ENCODE assay signal across 8 cellular contexts in genomic region chr7:2354173-2355078, GRCh38. TPM values are rescaled to one million over a fixed set of nuclear protein-coding genes. Genes with fewer than 3 reads are reported as not detected.
A peak's percentile ranks its signal among the peaks of the same experiment; 100 is the strongest.
DNase-seq lines count a peak whose midpoint lies in the region; ATAC-seq and TF ChIP-seq lines count a peak whose summit lies in the region.

Gene EIF3B (plus strand): TSS chr7:2354827. CDS start chr7:2354922, 95 bp downstream.

- POLR2A ChIA-PET in AG04450 (lab: Yijun Ruan, JAX): interaction anchor here (0.6 to 1.4 kb wide), 5 partner anchors 11 to 769 kb away, joined by 3 to 5 read pairs (median 4); no protein-coding TSS in a partner anchor

- DNase-seq in AG04450 (ENCODE audit: low read depth, low spot score): peak; percentile 91
- DNase-seq in NCI-H2196 treated with DMSO at 0.1 percent for 48 hours (lab: John Stamatoyannopoulos, UW; ENCODE audit: unreplicated experiment): peak; percentile 83
- peak; percentile 98 to 99 for DNase-seq in T47D (ENCODE audit: low read depth in 1 of 2, low spot score in 1 of 2)

- TF ChIP-seq CTCF in AG04450 (IDR thresholded peaks at IDR 0.05; ENCODE audit: low read depth, low read length) (no peak), VCaP (conservative IDR thresholded peaks at IDR 0.05) (no peak)

- H3K27me3 ChIP-seq in AG04450 (ENCODE audit: control insufficient read depth, insufficient read depth, low read length) (no peaks in the 10 kb centered on the region), iPS-20b (ENCODE audit: insufficient read depth, low read length) (no peaks in the 10 kb centered on the region), skeletal muscle tissue (ENCODE audit: control insufficient read depth in 3 of 3, insufficient read depth in 3 of 3, low read length in 3 of 3) (no peaks in the 10 kb centered on the region)

- ATAC-seq in GM18907 (IDR thresholded peaks at IDR 0.05; ENCODE audit: unreplicated experiment): peak; percentile 78
- ATAC-seq in HG03139 (IDR thresholded peaks at IDR 0.05; ENCODE audit: unreplicated experiment): peak; percentile 80

- H3K27ac ChIP-seq in AG04450 (ENCODE audit: low read depth, low read length) (peak within 1 kb of the TSS; percentile 99), VCaP (peak within 1 kb of the TSS; percentile 100), iPS-20b (ENCODE audit: low read length) (peak within 1 kb of the TSS; percentile 99), skeletal muscle tissue (ENCODE audit: low read depth, low read length) (peak within 1 kb of the TSS; percentile 100)

- no peaks in the 10 kb centered on the region for H3K9me3 ChIP-seq in AG04450 (ENCODE audit: control insufficient read depth, insufficient read depth, low read length)
- H3K9me3 ChIP-seq in iPS-20b (ENCODE audit: insufficient read depth, low read depth, low read length): no peaks in the 10 kb centered on the region
- no peaks in the 10 kb centered on the region for H3K9me3 ChIP-seq in skeletal muscle tissue (ENCODE audit: control insufficient read depth in 3 of 3, low read length in 3 of 3)

- H3K4me3 ChIP-seq in AG04450 (ENCODE audit: low read depth, low read length) (peak within 1 kb of the TSS; percentile 89), iPS-20b (ENCODE audit: low read length) (peak within 1 kb of the TSS; percentile 68), skeletal muscle tissue (ENCODE audit: low read length in 3 of 3) (peak within 1 kb of the TSS; percentile 89 to 93 (median 91))

- H3K9ac ChIP-seq in iPS-20b (ENCODE audit: low read depth, low read length) (peak within 1 kb of the TSS; percentile 92), skeletal muscle tissue (ENCODE audit: low read depth in 1 of 3, low read length in 3 of 3) (peak within 1 kb of the TSS; percentile 99 to 100 (median 100))

- in situ Hi-C loops in T47D (cut with HindIII; ENCODE audit: low pct_unique_long_range_greater_than_20kb, low sequenced_read_pairs): no loop called here

- CTCF ChIA-PET in AG04450 (lab: Charles Lee): no interaction called here

- peaks cover 44% of the 10 kb centered on the region for H3K36me3 ChIP-seq in iPS-20b (ENCODE audit: insufficient read depth, low read depth, low read length)
- peaks cover 3 to 5% (median 3%) of the 10 kb centered on the region in 3 donors for H3K36me3 ChIP-seq in skeletal muscle tissue (ENCODE audit: control insufficient read depth in 3 of 3, insufficient read depth in 3 of 3, low read length in 3 of 3)

- H3K4me1 ChIP-seq in iPS-20b (ENCODE audit: insufficient read depth, low read length) (no peaks in the 10 kb centered on the region), skeletal muscle tissue (ENCODE audit: control insufficient read depth in 3 of 3, insufficient read depth in 3 of 3, low read length in 3 of 3) (peaks cover 26 to 39% (median 30%) of the 10 kb centered on the region in 3 donors)

RNA-seq across cellular contexts. Expression of gene EIF3B, which starts in this region (rescaled TPM):
- 101 and 110 TPM in 2 replicates for polyA plus RNA-seq in AG04450 (2011; rRNA removed)
- polyA minus RNA-seq in AG04450 (2011; rRNA and poly(A)+ RNA removed): 94.4 and 101 TPM in 2 replicates
- 120 TPM for total RNA-seq in skeletal muscle tissue

Comparison
In these comparisons a context has a peak if more than half of its experiments do, and no peak if none do; other contexts are left out.
1. Peak in every context shown above with its lines: DNase-seq, ATAC-seq, H3K4me3 ChIP-seq and H3K27ac ChIP-seq.